In genomic region chr2:176418768-176419167, GRCh38 we compare ENCODE assay signal across 1 cellular context.
TF ChIP-seq lines count a peak whose summit lies in the region.

No MANE protein-coding gene starts in this region.

TF ChIP-seq in endothelial cell of umbilical vein, 7 proteins besides CTCF, POLR2A, EP300 and RAD21:
- TF ChIP-seq EZH2 (IDR thresholded peaks at IDR 0.05; ENCODE audit: borderline replicate concordance, low read depth, low read length, severe bottlenecking) (no peak), JUN (IDR thresholded peaks at IDR 0.05; ENCODE audit: borderline replicate concordance, insufficient read depth, insufficient read length, low read depth) (no peak), MYC (IDR thresholded peaks at IDR 0.05; ENCODE audit: low read depth, low read length) (no peak), FOS (IDR thresholded peaks at IDR 0.05; ENCODE audit: borderline replicate concordance, insufficient read depth, low read length) (no peak), GATA2 (IDR thresholded peaks at IDR 0.05; ENCODE audit: insufficient read depth, insufficient read length, low read depth, low read length) (no peak), POLR2AphosphoS5 (IDR thresholded peaks at IDR 0.05; ENCODE audit: insufficient read depth, low read depth, low read length) (no peak)
- TF ChIP-seq, protein P1, sequence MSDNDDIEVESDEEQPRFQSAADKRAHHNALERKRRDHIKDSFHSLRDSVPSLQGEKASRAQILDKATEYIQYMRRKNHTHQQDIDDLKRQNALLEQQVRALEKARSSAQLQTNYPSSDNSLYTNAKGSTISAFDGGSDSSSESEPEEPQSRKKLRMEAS (IDR thresholded peaks at IDR 0.05; ENCODE audit: insufficient read depth, insufficient read length), result no peak
TF ChIP-seq in endothelial cell of umbilical vein: peak in this region for 0.
